ENCODE assay signal across 10 cellular contexts in genomic region chr17:40110457-40110856, GRCh38. TPM values are rescaled to one million over a fixed set of nuclear protein-coding genes. Genes with fewer than 3 reads are reported as not detected.
DNase-seq lines count a peak whose midpoint lies in the region; ATAC-seq and TF ChIP-seq lines count a peak whose summit lies in the region.
"Had no signal": no experiment of that assay in that cellular context is flagged by ENCODE, and none has a peak within 500 bp of the region (broad histone marks: within the 10 kb centered on the region; RNA-seq: fewer than 3 reads in every experiment).

No MANE protein-coding gene starts in this region.

- H3K4me1 ChIP-seq in liver (ENCODE audit: control insufficient read depth in 4 of 4, insufficient read depth in 4 of 4, low read length in 3 of 4) = peaks cover 13 to 90% (median 67%) of the 10 kb centered on the region in 4 donors

- H3K9me3 Mint-ChIP-seq in stimulated activated effector memory CD8-positive, alpha-beta T cell treated with anti-CD3 and anti-CD28 coated beads, Interleukin-12 subunit alpha, Interleukin-12 subunit beta, amount 100 ng/mL, for 72 hours = no peaks in the 10 kb centered on the region
- peaks cover 0 to 3% (median 0%) of the 10 kb centered on the region in 7 donors for H3K9me3 Mint-ChIP-seq in CD14-positive monocyte

- H3K27ac Mint-ChIP-seq in stimulated activated effector memory CD8-positive, alpha-beta T cell treated with anti-CD3 and anti-CD28 coated beads, Interleukin-12 subunit alpha, Interleukin-12 subunit beta, amount 100 ng/mL, for 72 hours = peak overlapping the region; percentile 79
- peak overlapping the region in 3 of 7 donors; percentile 8 to 77 (median 46) for H3K27ac Mint-ChIP-seq in CD14-positive monocyte

- intact Hi-C loops in CD14-positive monocyte (cut with micrococcal nuclease) = loop anchor here (2.0 to 10.0 kb wide), 3 partner anchors 48 to 174 kb away; partner anchors contain the start of genes THRA (in 2 of the 2) and CDC6 (in 1 of the 2)

- peaks cover 80% of the 10 kb centered on the region for H3K4me1 Mint-ChIP-seq in stimulated activated effector memory CD8-positive, alpha-beta T cell treated with anti-CD3 and anti-CD28 coated beads, Interleukin-12 subunit alpha, Interleukin-12 subunit beta, amount 100 ng/mL, for 72 hours
- H3K4me1 Mint-ChIP-seq in CD14-positive monocyte = peaks cover 80% of the 10 kb centered on the region

- H3K36me3 Mint-ChIP-seq in stimulated activated effector memory CD8-positive, alpha-beta T cell treated with anti-CD3 and anti-CD28 coated beads, Interleukin-12 subunit alpha, Interleukin-12 subunit beta, amount 100 ng/mL, for 72 hours = peaks cover 13% of the 10 kb centered on the region
- no peaks in the 10 kb centered on the region for H3K36me3 Mint-ChIP-seq in CD14-positive monocyte

- H3K27me3 ChIP-seq in liver (ENCODE audit: control insufficient read depth in 4 of 4, insufficient read depth in 4 of 4, low read length in 3 of 4) = no peaks in the 10 kb centered on the region

- DNase-seq in NCI-H82 (lab: John Stamatoyannopoulos, UW) = peak; percentile 52
- DNase-seq in NCI-H82 treated with DMSO at 0.1 percent for 48 hours (lab: John Stamatoyannopoulos, UW; ENCODE audit: unreplicated experiment) = no peak
- DNase-seq in stimulated activated effector memory CD8-positive, alpha-beta T cell treated with anti-CD3 and anti-CD28 coated beads, Interleukin-12 subunit alpha, Interleukin-12 subunit beta, amount 100 ng/mL, for 72 hours (ENCODE audit: low spot score in 2 of 2) = no peak
- DNase-seq in NOMO-1 (lab: John Stamatoyannopoulos, UW; ENCODE audit: unreplicated experiment in 2 of 2) = no peak
- DNase-seq in CD14-positive monocyte (ENCODE audit: low spot score) = no peak

- no peak for ATAC-seq in stimulated activated effector memory CD8-positive, alpha-beta T cell treated with anti-CD3 and anti-CD28 coated beads, Interleukin-12 subunit alpha, Interleukin-12 subunit beta, amount 100 ng/mL, for 72 hours
- ATAC-seq in GM21526 (IDR thresholded peaks at IDR 0.05; ENCODE audit: low FRiP score, unreplicated experiment) = no peak

- peak overlapping the region; percentile 56 to 88 for H3K9ac ChIP-seq in liver (ENCODE audit: low read depth in 1 of 2, low read length in 2 of 2)

- no peak overlapping the region for H3K4me3 ChIP-seq in liver (ENCODE audit: low read depth in 1 of 3, low read length in 3 of 3)
- H3K4me3 ChIP-seq: mucosa of descending colon had no signal

- H3K27ac ChIP-seq in angular gyrus (ENCODE audit: low read depth, low read length) (peak overlapping the region; percentile 87), liver (ENCODE audit: low read depth in 1 of 2, low read length in 2 of 2) (peak overlapping the region; percentile 86 to 99)
- H3K27ac ChIP-seq: 22Rv1 had no signal

- TF ChIP-seq RAD21 in liver (IDR thresholded peaks at IDR 0.05) = no peak

- 26% methylated on average over 1 of the region's 1 CpG for WGBS in liver

- H3K9me3 ChIP-seq in liver (ENCODE audit: control insufficient read depth in 4 of 4, low read length in 3 of 4) = no peaks in the 10 kb centered on the region
- H3K9me3 ChIP-seq: mucosa of descending colon had no signal

- TF ChIP-seq CTCF in liver (IDR thresholded peaks at IDR 0.05; ENCODE audit: low read depth, low read length, missing input control) = no peak
- no peak for TF ChIP-seq CTCF in CD14-positive monocyte (IDR thresholded peaks at IDR 0.05)

- peaks cover 0 to 9% (median 0%) of the 10 kb centered on the region in 3 donors for H3K27me3 Mint-ChIP-seq in CD14-positive monocyte (ENCODE audit: low read depth in 3 of 3)

- peak overlapping the region; percentile 70 for H3K4me3 Mint-ChIP-seq in stimulated activated effector memory CD8-positive, alpha-beta T cell treated with anti-CD3 and anti-CD28 coated beads, Interleukin-12 subunit alpha, Interleukin-12 subunit beta, amount 100 ng/mL, for 72 hours
- no peak overlapping the region for H3K4me3 Mint-ChIP-seq in CD14-positive monocyte

- H3K36me3 ChIP-seq in liver (ENCODE audit: control insufficient read depth in 4 of 4, insufficient read depth in 3 of 4, low read depth in 1 of 4, low read length in 3 of 4) = no peaks in the 10 kb centered on the region

TF ChIP-seq in liver, 16 proteins besides CTCF, POLR2A, EP300 and RAD21:
- TF ChIP-seq YY1 (IDR thresholded peaks at IDR 0.05) (no peak), JUND (IDR thresholded peaks at IDR 0.05) (peak in 1 of 2 donors; percentile 16), HNF4G (IDR thresholded peaks at IDR 0.05) (no peak), GABPA (IDR thresholded peaks at IDR 0.05 in 1 of 2, conservative IDR thresholded peaks at IDR 0.05 in 1 of 2) (no peak), FOXA1 (IDR thresholded peaks at IDR 0.05) (no peak), ATF3 (IDR thresholded peaks at IDR 0.05) (no peak), EGR1 (IDR thresholded peaks at IDR 0.05; ENCODE audit: low read depth in 2 of 2) (peak in 1 of 2 donors; percentile 49), REST (IDR thresholded peaks at IDR 0.05) (no peak), RXRA (IDR thresholded peaks at IDR 0.05) (no peak), NR2F2 (IDR thresholded peaks at IDR 0.05) (no peak), MAX (IDR thresholded peaks at IDR 0.05) (no peak), SP1 (IDR thresholded peaks at IDR 0.05) (no peak), ZBTB33 (IDR thresholded peaks at IDR 0.05) (no peak), FOXA2 (IDR thresholded peaks at IDR 0.05) (no peak), TAF1 (conservative IDR thresholded peaks at IDR 0.05) (no peak), HNF4A (conservative IDR thresholded peaks at IDR 0.05) (peak in 1 of 2 donors; percentile 10)

RNA-seq across cellular contexts. Expression of gene NR1D1, which starts 10.1 kb away (rescaled TPM):
- 1 to 10 TPM in 1 of 2 donors, under 1 TPM in 1; 0.84 to 2.3 TPM for total RNA-seq in liver
- polyA plus RNA-seq in liver (10 to 100 TPM in 1 of 2 donors, 1 to 10 TPM in 1; 8.8 to 13.7 TPM), CD14-positive monocyte (under 1 TPM; 0.28 to 0.31 TPM)

RNA-seq across cellular contexts. Expression of gene MSL1, which starts 11.3 kb away (rescaled TPM):
- 10 to 100 TPM; 24.0 to 43.7 TPM for total RNA-seq in liver
- polyA plus RNA-seq in liver (10 to 100 TPM in 1 of 2 donors, 1 to 10 TPM in 1; 7.9 to 23.1 TPM), CD14-positive monocyte (10 to 100 TPM in 1 of 2 donors, 1 to 10 TPM in 1; 10.0 to 11.4 TPM)

RNA-seq across cellular contexts. Expression of gene CASC3, which starts 29.9 kb away (rescaled TPM):
- total RNA-seq in liver = 10 to 100 TPM; 17.1 to 17.9 TPM
- 10 to 100 TPM; 11.4 to 12.9 TPM for polyA plus RNA-seq in liver
- 10 to 100 TPM; 19.0 to 30.2 TPM for polyA plus RNA-seq in CD14-positive monocyte

RNA-seq across cellular contexts. Expression of gene THRA, which starts 47.7 kb away (rescaled TPM):
- total RNA-seq in liver = 10 to 100 TPM in 1 of 2 donors, 1 to 10 TPM in 1; 8.5 to 10.3 TPM
- polyA plus RNA-seq in liver = 1 to 10 TPM; 3.2 to 6.3 TPM
- polyA plus RNA-seq in CD14-positive monocyte = 1 to 10 TPM; 2.5 to 3.8 TPM

RNA-seq across cellular contexts. Expression of gene MED24, which starts 56.2 kb away (rescaled TPM):
- 10 to 100 TPM; 31.0 to 37.1 TPM for total RNA-seq in liver
- polyA plus RNA-seq in liver (10 to 100 TPM; 19.2 to 27.2 TPM), CD14-positive monocyte (10 to 100 TPM; 24.9 to 34.1 TPM)

Comparison
In these comparisons a context has a peak if more than half of its experiments do, and no peak if none do; other contexts are left out.
1. RNA of gene NR1D1, which starts 10.1 kb away (polyA plus RNA-seq): 8.8 to 13.7 TPM in liver; 0.28 to 0.31 TPM in CD14-positive monocyte; every median in the first group is over 4 times any median in the second.